Comparison of ENCODE assay signal across 8 cellular contexts in genomic region chr15:76932090-76932966, GRCh38. TPM values are rescaled to one million over a fixed set of nuclear protein-coding genes. Genes with fewer than 3 reads are reported as not detected.
A peak's percentile ranks its signal among the peaks of the same experiment; 100 is the strongest.
DNase-seq lines count a peak whose midpoint lies in the region; ATAC-seq, FAIRE-seq and TF ChIP-seq lines count a peak whose summit lies in the region.

No MANE protein-coding gene starts in this region.

- H3K79me2 ChIP-seq in GM12878 (ENCODE audit: control insufficient read depth, insufficient read depth, low read length), result peaks cover 6% of the 10 kb centered on the region

- H3K9me3 ChIP-seq in GM12878 (replicated peaks; ENCODE audit: control insufficient read depth, insufficient read depth, low read length), result no peaks in the 10 kb centered on the region
- no peaks in the 10 kb centered on the region for H3K9me3 ChIP-seq in right lobe of liver
- no peaks in the 10 kb centered on the region for H3K9me3 ChIP-seq in tibial nerve

- intact Hi-C loops in GM12878 (cut with micrococcal nuclease; ENCODE audit: unreplicated experiment) (no loop called here), right lobe of liver (cut with DNase I) (no loop called here)

- H3K4me1 ChIP-seq in GM12878 (ENCODE audit: control insufficient read depth, insufficient read depth, low read length) (peaks cover 14% of the 10 kb centered on the region), right lobe of liver (peaks cover 0 to 16% (median 0%) of the 10 kb centered on the region in 4 donors), tibial nerve (peaks cover 0 to 42% (median 10%) of the 10 kb centered on the region in 4 donors)

- no peak for TF ChIP-seq CTCF in GM12878 (IDR thresholded peaks at IDR 0.05 in 2 of 3, conservative IDR thresholded peaks at IDR 0.05 in 1 of 3; ENCODE audit: control insufficient read depth in 2 of 3, extremely low read depth in 1 of 3, insufficient read depth in 1 of 3, low read depth in 3 of 3, low read length in 3 of 3)
- TF ChIP-seq CTCF in right lobe of liver (IDR thresholded peaks at IDR 0.05), result no peak
- no peak for TF ChIP-seq CTCF in tibial nerve (IDR thresholded peaks at IDR 0.05)

- H3K27ac ChIP-seq in GM12878 (ENCODE audit: control insufficient read depth, insufficient read depth) (peak overlapping the region; percentile 43), right lobe of liver (peak overlapping the region; percentile 11 to 64 (median 53)), tibial nerve (peak overlapping the region; percentile 51 to 95 (median 88))

- TF ChIP-seq EP300 in GM12878 (IDR thresholded peaks at IDR 0.05; ENCODE audit: borderline replicate concordance in 1 of 2, control insufficient read depth in 1 of 2, low read depth in 2 of 2, low read length in 2 of 2) (no peak), tibial nerve (IDR thresholded peaks at IDR 0.05) (no peak)

- peak overlapping the region; percentile 85 for H3K4me3 ChIP-seq in GM12878
- H3K4me3 ChIP-seq in right lobe of liver, result peak overlapping the region; percentile 59 to 79 (median 65)
- peak overlapping the region; percentile 49 to 94 (median 68) for H3K4me3 ChIP-seq in tibial nerve

- TF ChIP-seq RAD21 in GM12878 (IDR thresholded peaks at IDR 0.05; ENCODE audit: insufficient read depth, low read depth, low read length), result no peak

- H3K4me2 ChIP-seq in GM12878 (ENCODE audit: control insufficient read depth, insufficient read depth), result peak overlapping the region; percentile 93

- RAD21 ChIA-PET in GM12878 (lab: Charles Lee; ENCODE audit: unreplicated experiment), result interaction anchor here (0.8 to 1.4 kb wide), 2 partner anchors 9 to 27 kb away, joined by 3 to 6 read pairs; no protein-coding TSS in a partner anchor

- in situ Hi-C loops in GM12878 (cut with MboI), result no loop called here

- TSS peak; percentile 67 for BruUV-seq in GM12878 (replicated peaks; lab: Mats Ljungman, UMichigan)

- H4K20me1 ChIP-seq in GM12878 (ENCODE audit: control insufficient read depth, insufficient read depth), result no peaks in the 10 kb centered on the region

- CTCF ChIA-PET in GM12878 (lab: Yijun Ruan, JAX), result interaction anchor here (1.0 kb wide), 1 partner anchor 42 kb away, joined by 4 read pairs; no protein-coding TSS in a partner anchor

- no peak for FAIRE-seq in GM12878 (lab: Jason Lieb, UNC)

- DNase-seq in DMS53 (lab: John Stamatoyannopoulos, UW) (peak; percentile 29), DMS53 treated with DMSO at 0.1 percent for 48 hours (lab: John Stamatoyannopoulos, UW; ENCODE audit: unreplicated experiment) (no peak), Kasumi-1 (lab: John Stamatoyannopoulos, UW) (peak; percentile 15 to 46), GM12878 (ENCODE audit: low read depth, low spot score) (no peak), right lobe of liver (no peak), tibial nerve (ENCODE audit: low spot score in 2 of 2) (no peak), HuH-7 (ENCODE audit: low spot score) (no peak)
- no peak for DNase-seq in stimulated activated naive CD4-positive, alpha-beta T cell treated with Interleukin-2 at 50 U/mL for 16 hours (lab: John Stamatoyannopoulos, UW)

- SMC1A ChIA-PET in GM12878 (lab: Charles Lee; ENCODE audit: uncharacterized antibody, unreplicated experiment), result interaction anchor here (1.4 kb wide), 1 partner anchor 38 kb away, joined by 3 read pairs; no protein-coding TSS in a partner anchor

- peaks cover 0 to 2% of the 10 kb centered on the region in 2 experiments; a peak in 1 of 4 replicates for H3K27me3 ChIP-seq in GM12878 (replicated peaks in 1 of 2; ENCODE audit: control insufficient read depth in 2 of 2, insufficient read depth in 2 of 2, low read length in 1 of 2)
- no peaks in the 10 kb centered on the region for H3K27me3 ChIP-seq in right lobe of liver
- H3K27me3 ChIP-seq in tibial nerve, result no peaks in the 10 kb centered on the region

- ATAC-seq in GM12878 (no peak), right lobe of liver (no peak)

- POLR2A ChIA-PET in GM12878 (lab: Charles Lee), result no interaction called here

- TF ChIP-seq POLR2A in GM12878 (IDR thresholded peaks at IDR 0.05; ENCODE audit: low read depth, low read length) (no peak), right lobe of liver (IDR thresholded peaks at IDR 0.05) (no peak), tibial nerve (IDR thresholded peaks at IDR 0.05) (no peak)

- WGBS in GM12878 (ENCODE audit: insufficient coverage, insufficient replicate concordance, low lambda C conversion rate, missing lambda C conversion rate), result 17% methylated on average over 20 of the region's 20 CpGs
- WGBS in right lobe of liver (ENCODE audit: insufficient coverage, low coverage, low lambda C conversion rate, missing lambda C conversion rate), result 22% methylated on average over 13 of the region's 20 CpGs
- WGBS in tibial nerve, 2 donors, result 12 to 20% methylated on average over 13 to 20 of the region's 20 CpGs

- peak overlapping the region; percentile 79 for H3K9ac ChIP-seq in GM12878 (ENCODE audit: control insufficient read depth, insufficient read depth, low read length)

- peak overlapping the region; percentile 75 for H2AFZ ChIP-seq in GM12878 (ENCODE audit: control insufficient read depth, low read depth, low read length)

- H3K36me3 ChIP-seq in GM12878 (ENCODE audit: control insufficient read depth in 2 of 2, insufficient read depth in 2 of 2, low read length in 1 of 2) (peaks cover 0 to 4% of the 10 kb centered on the region in 2 experiments; a peak in 1 of 4 replicates), right lobe of liver (peaks cover 0 to 20% (median 0%) of the 10 kb centered on the region in 4 donors), tibial nerve (peaks cover 0 to 26% (median 0%) of the 10 kb centered on the region in 3 donors)

TF ChIP-seq in GM12878, 131 proteins besides CTCF, POLR2A, EP300 and RAD21:
- TF ChIP-seq BHLHE40 (IDR thresholded peaks at IDR 0.05; ENCODE audit: borderline replicate concordance in 1 of 2, low read depth in 2 of 2, low read length in 1 of 2), result peak; percentile 43 to 55; a peak in 2 of 4 replicates
- no peak for TF ChIP-seq SREBF1 (IDR thresholded peaks at IDR 0.05; ENCODE audit: low read length)
- TF ChIP-seq, protein P1, sequence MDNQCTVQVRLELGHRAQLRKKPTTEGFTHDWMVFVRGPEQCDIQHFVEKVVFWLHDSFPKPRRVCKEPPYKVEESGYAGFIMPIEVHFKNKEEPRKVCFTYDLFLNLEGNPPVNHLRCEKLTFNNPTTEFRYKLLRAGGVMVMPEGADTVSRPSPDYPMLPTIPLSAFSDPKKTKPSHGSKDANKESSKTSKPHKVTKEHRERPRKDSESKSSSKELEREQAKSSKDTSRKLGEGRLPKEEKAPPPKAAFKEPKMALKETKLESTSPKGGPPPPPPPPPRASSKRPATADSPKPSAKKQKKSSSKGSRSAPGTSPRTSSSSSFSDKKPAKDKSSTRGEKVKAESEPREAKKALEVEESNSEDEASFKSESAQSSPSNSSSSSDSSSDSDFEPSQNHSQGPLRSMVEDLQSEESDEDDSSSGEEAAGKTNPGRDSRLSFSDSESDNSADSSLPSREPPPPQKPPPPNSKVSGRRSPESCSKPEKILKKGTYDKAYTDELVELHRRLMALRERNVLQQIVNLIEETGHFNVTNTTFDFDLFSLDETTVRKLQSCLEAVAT (IDR thresholded peaks at IDR 0.05), result peak; percentile 49; the same call in 1 of the 2 replicates
- TF ChIP-seq BCL11A (IDR thresholded peaks at IDR 0.05; ENCODE audit: low read depth, low read length), result no peak

RNA-seq across cellular contexts. Expression of gene RCN2, which starts 0.8 kb away (rescaled TPM):
- total RNA-seq in GM12878 (2013; cell fraction: nucleolus; rRNA removed), result 15.9 and 16.7 TPM in 2 replicates
- total RNA-seq in GM12878 (2014; rRNA removed) (5.0 and 6.0 TPM in 2 replicates), GM12878 (2014; rRNA removed; fragmentation: Illumina TruSeq; extraction: Trizol) (12.1 and 12.9 TPM in 2 replicates), GM12878 (2021) (7.3 and 7.9 TPM in 2 replicates), right lobe of liver (10 to 100 TPM in 3 of 6 experiments, 1 to 10 TPM in 3; 5.6 to 17.6 (median 11.8) TPM), tibial nerve (10 to 100 TPM; 29.7 to 59.7 (median 43.8) TPM)
- 6.1 TPM for polyA plus RNA-seq in GM12878 (2011; ENCODE audit: low read depth)
- polyA plus RNA-seq in GM12878 (2011; rRNA removed) (27.5 and 49.7 TPM in 2 replicates), GM12878 (2014; fragmentation: Illumina TruSeq; extraction: Trizol) (13.5 and 15.9 TPM in 2 replicates), GM12878 (2014; fragmentation: Nextera tagmentation; extraction: Ambion mirVana) (10 to 100 TPM in 1 of 2 experiments, 1 to 10 TPM in 1; 4.9 to 12.8 TPM), GM12878 (2014; rRNA removed) (11.6 and 12.7 TPM in 2 replicates), GM12878 (2016; fragmentation: Nextera tagmentation; extraction: Ambion mirVana) (10 to 100 TPM; 37.2 to 41.0 TPM)
- 6.1 and 7.3 TPM in 2 replicates for polyA plus RNA-seq in GM12878 (2011; cell fraction: cytosol; rRNA removed)
- polyA plus RNA-seq in GM12878 (2011; cell fraction: nucleus; rRNA removed), result 8.8 and 11.8 TPM in 2 replicates
- 13.1 and 17.2 TPM in 2 replicates for polyA plus RNA-seq in GM12878 (2012)
- 1.7 and 4.6 TPM in 2 replicates for polyA minus RNA-seq in GM12878 (2011; rRNA and poly(A)+ RNA removed)
- polyA minus RNA-seq in GM12878 (2011; cell fraction: cytosol; rRNA and poly(A)+ RNA removed), result 1.6 and 4.5 TPM in 2 replicates
- polyA minus RNA-seq in GM12878 (2011; cell fraction: nucleus; rRNA and poly(A)+ RNA removed), result 1.7 and 4.0 TPM in 2 replicates

RNA-seq across cellular contexts. Expression of gene SCAPER, which starts 27.2 kb away (rescaled TPM):
- 32.2 and 35.4 TPM in 2 replicates for total RNA-seq in GM12878 (2013; cell fraction: nucleolus; rRNA removed)
- total RNA-seq in GM12878 (2014; rRNA removed) (4.1 and 5.6 TPM in 2 replicates), GM12878 (2014; rRNA removed; fragmentation: Illumina TruSeq; extraction: Trizol) (5.4 and 6.2 TPM in 2 replicates), GM12878 (2021) (4.9 and 5.7 TPM in 2 replicates), right lobe of liver (10 to 100 TPM in 3 of 6 experiments, 1 to 10 TPM in 3; 6.7 to 17.3 (median 10.4) TPM), tibial nerve (10 to 100 TPM; 25.5 to 45.3 (median 37.3) TPM)
- polyA plus RNA-seq in GM12878 (2011; ENCODE audit: low read depth), result 8.3 TPM
- polyA plus RNA-seq in GM12878 (2011; rRNA removed) (1.9 and 2.1 TPM in 2 replicates), GM12878 (2014; fragmentation: Illumina TruSeq; extraction: Trizol) (3.4 and 3.8 TPM in 2 replicates), GM12878 (2014; fragmentation: Nextera tagmentation; extraction: Ambion mirVana) (1 to 10 TPM; 2.3 to 3.7 TPM), GM12878 (2014; rRNA removed) (1.0 and 1.2 TPM in 2 replicates), GM12878 (2016; fragmentation: Nextera tagmentation; extraction: Ambion mirVana) (1 to 10 TPM; 7.4 to 7.7 TPM)
- 0.90 and 1.2 TPM in 2 replicates for polyA plus RNA-seq in GM12878 (2011; cell fraction: cytosol; rRNA removed)
- polyA plus RNA-seq in GM12878 (2011; cell fraction: nucleus; rRNA removed), result 1.8 and 3.6 TPM in 2 replicates
- 5.4 and 6.6 TPM in 2 replicates for polyA plus RNA-seq in GM12878 (2012)
- polyA minus RNA-seq in GM12878 (2011; rRNA and poly(A)+ RNA removed), result 1.9 and 4.5 TPM in 2 replicates
- polyA minus RNA-seq in GM12878 (2011; cell fraction: cytosol; rRNA and poly(A)+ RNA removed), result 1.9 and 2.8 TPM in 2 replicates
- 5.6 and 7.6 TPM in 2 replicates for polyA minus RNA-seq in GM12878 (2011; cell fraction: nucleus; rRNA and poly(A)+ RNA removed)

Comparison
In these comparisons a context has a peak if more than half of its experiments do, and no peak if none do; other contexts are left out.
1. DNase-seq: peak in DMS53 (single experiment) and Kasumi-1 (2 of 2); none in DMS53 treated with DMSO at 0.1 percent for 48 hours (single experiment), GM12878 (single experiment), right lobe of liver (0 of 3), tibial nerve (0 of 2), HuH-7 (single experiment) and stimulated activated naive CD4-positive, alpha-beta T cell treated with Interleukin-2 at 50 U/mL for 16 hours (single experiment).
2. Peak in every context shown above with its lines, with median percentiles within 50 percentile points of each other: H3K27ac ChIP-seq and H3K4me3 ChIP-seq.